Comparison of ENCODE assay signal across 14 cellular contexts in the genomic region with DNA sequence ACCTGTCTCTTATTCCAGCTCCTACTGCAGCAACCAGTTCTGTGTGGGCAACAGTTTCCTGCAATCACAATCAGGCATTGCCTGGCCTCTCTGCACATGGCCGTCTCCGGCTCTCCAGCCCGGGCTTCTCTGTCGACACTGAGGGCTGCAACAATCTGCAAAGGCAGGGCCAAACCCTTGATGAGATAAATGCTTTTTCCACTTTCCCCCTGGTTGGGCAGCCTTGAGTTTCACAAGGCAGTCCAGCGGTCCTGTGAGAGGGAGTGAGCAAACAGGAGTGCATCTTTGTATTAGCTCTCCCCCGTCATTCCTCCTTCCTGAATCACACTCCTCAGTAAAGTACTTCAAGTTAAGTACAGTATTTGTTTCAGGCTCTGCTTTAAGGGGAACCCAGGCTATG. TPM values are rescaled to one million over a fixed set of nuclear protein-coding genes. Genes with fewer than 3 reads are reported as not detected.
DNase-seq lines count a peak whose midpoint lies in the region; ATAC-seq, FAIRE-seq and TF ChIP-seq lines count a peak whose summit lies in the region.
"Had no signal": no experiment of that assay in that cellular context is flagged by ENCODE, and none has a peak within 500 bp of the region (broad histone marks: within the 10 kb centered on the region; RNA-seq: fewer than 3 reads in every experiment).

No MANE protein-coding gene starts in this region.

- H3K27ac Mint-ChIP-seq in activated CD4-positive, alpha-beta T cell treated with anti-CD3 and anti-CD28 coated beads, Interleukin-2, amount 10 ng/mL, durations not matched to agents 7 days and 5 days: no peak overlapping the region
- H3K27ac Mint-ChIP-seq: activated T-helper 1 cell treated with anti-CD3 and anti-CD28 coated beads, Interleukin-12 subunit alpha, Interleukin-12 subunit beta, Interleukin-2, Interleukin-4 antibody, amounts not matched to agents 30 ng/mL and 10 ng/mL and 1 ng/mL, durations not matched to agents 14 hours and 24 hours and 36 hours; CD4-positive, CD25-positive, alpha-beta regulatory T cell had no signal

- TF ChIP-seq CTCF in HFF-Myc (IDR thresholded peaks at IDR 0.05; ENCODE audit: low read depth, low read length, missing control alignments) (no peak), K562 (IDR thresholded peaks at IDR 0.05 in 2 of 3, conservative IDR thresholded peaks at IDR 0.05 in 1 of 3; ENCODE audit: insufficient read depth in 2 of 3, low read depth in 1 of 3, low read length in 3 of 3) (no peak), lower lobe of right lung (IDR thresholded peaks at IDR 0.05) (no peak)

- intact Hi-C loops in K562 (cut with micrococcal nuclease): no loop called here
- intact Hi-C loops in lower lobe of right lung (cut with DNase I): no loop called here

- H3K36me3 ChIP-seq in ACC112 (ENCODE audit: insufficient read depth, low read length) (no peaks in the 10 kb centered on the region), K562 (ENCODE audit: control insufficient read depth, insufficient read depth, low read length) (no peaks in the 10 kb centered on the region), lower lobe of right lung (no peaks in the 10 kb centered on the region), HAP-1 (replicated peaks) (no peaks in the 10 kb centered on the region)

- no peaks in the 10 kb centered on the region for H3K9me1 ChIP-seq in K562 (ENCODE audit: control insufficient read depth, insufficient read depth, low read length)

- H4K20me1 ChIP-seq in K562 (replicated peaks; ENCODE audit: control insufficient read depth, insufficient read depth, low read length): no peaks in the 10 kb centered on the region

- FAIRE-seq in K562 (lab: Jason Lieb, UNC): no peak
- FAIRE-seq: GM12878, TTC549 had no signal

- POLR2A ChIA-PET in K562 (lab: Yijun Ruan, JAX): interaction anchor here (0.7 kb wide), 2 partner anchors 25 to 119 kb away, joined by 3 read pairs; no protein-coding TSS in a partner anchor
- POLR2A ChIA-PET in activated CD4-positive, alpha-beta T cell treated with anti-CD3 and anti-CD28 coated beads, Interleukin-2, amount 10 ng/mL, durations not matched to agents 7 days and 5 days (lab: Charles Lee): no interaction called here

- TF ChIP-seq POLR2A in K562 (conservative IDR thresholded peaks at IDR 0.05): no peak

- no peak for TF ChIP-seq RAD21 in K562 (CRISPR knock-in tag; conservative IDR thresholded peaks at IDR 0.05 in 1 of 2, IDR thresholded peaks at IDR 0.05 in 1 of 2)

- H3K79me2 ChIP-seq in ACC112 (ENCODE audit: control insufficient read depth, insufficient read depth, low read length, unreplicated experiment): no peaks in the 10 kb centered on the region
- H3K79me2 ChIP-seq in K562 (ENCODE audit: control insufficient read depth, insufficient read depth, low read length): no peaks in the 10 kb centered on the region

- H3K4me3 Mint-ChIP-seq in activated CD4-positive, alpha-beta T cell treated with anti-CD3 and anti-CD28 coated beads, Interleukin-2, amount 10 ng/mL, durations not matched to agents 7 days and 5 days: no peak overlapping the region
- H3K4me3 Mint-ChIP-seq: activated T-helper 1 cell treated with anti-CD3 and anti-CD28 coated beads, Interleukin-12 subunit alpha, Interleukin-12 subunit beta, Interleukin-2, Interleukin-4 antibody, amounts not matched to agents 30 ng/mL and 10 ng/mL and 1 ng/mL, durations not matched to agents 14 hours and 24 hours and 36 hours; CD4-positive, CD25-positive, alpha-beta regulatory T cell had no signal

- H3K36me3 Mint-ChIP-seq in activated CD4-positive, alpha-beta T cell treated with anti-CD3 and anti-CD28 coated beads, Interleukin-2, amount 10 ng/mL, durations not matched to agents 7 days and 5 days (ENCODE audit: low read depth): no peaks in the 10 kb centered on the region
- H3K36me3 Mint-ChIP-seq: CD4-positive, CD25-positive, alpha-beta regulatory T cell had no signal

- H3K9me3 Mint-ChIP-seq in activated CD4-positive, alpha-beta T cell treated with anti-CD3 and anti-CD28 coated beads, Interleukin-2, amount 10 ng/mL, durations not matched to agents 7 days and 5 days: no peaks in the 10 kb centered on the region
- H3K9me3 Mint-ChIP-seq: activated T-helper 1 cell treated with anti-CD3 and anti-CD28 coated beads, Interleukin-12 subunit alpha, Interleukin-12 subunit beta, Interleukin-2, Interleukin-4 antibody, amounts not matched to agents 30 ng/mL and 10 ng/mL and 1 ng/mL, durations not matched to agents 14 hours and 24 hours and 36 hours had no signal

- no peaks in the 10 kb centered on the region for H3K4me1 Mint-ChIP-seq in activated CD4-positive, alpha-beta T cell treated with anti-CD3 and anti-CD28 coated beads, Interleukin-2, amount 10 ng/mL, durations not matched to agents 7 days and 5 days
- H3K4me1 Mint-ChIP-seq: CD4-positive, CD25-positive, alpha-beta regulatory T cell had no signal

- no peak for TF ChIP-seq EP300 in K562 (IDR thresholded peaks at IDR 0.05; ENCODE audit: low read length)

- H3K27ac ChIP-seq in ACC112 (ENCODE audit: low read depth, low read length) (no peak overlapping the region), K562 (ENCODE audit: extremely low read depth, low read depth, low read length) (no peak overlapping the region), lower lobe of right lung (no peak overlapping the region)

- no TSS peak for BruUV-seq in K562 (replicated peaks; lab: Mats Ljungman, UMichigan)

- no peaks in the 10 kb centered on the region for H3K27me3 ChIP-seq in ACC112 (ENCODE audit: insufficient read depth, low read length)
- peaks cover 0 to 4% of the 10 kb centered on the region in 2 experiments; a peak in 2 of 5 replicates for H3K27me3 ChIP-seq in K562 (ENCODE audit: control insufficient read depth in 2 of 2, insufficient read depth in 2 of 2, low read length in 2 of 2)
- H3K27me3 ChIP-seq in lower lobe of right lung (ENCODE audit: low read depth): no peaks in the 10 kb centered on the region
- no peaks in the 10 kb centered on the region for H3K27me3 ChIP-seq in HAP-1 (ENCODE audit: low read depth)

- ATAC-seq in K562 (peak; percentile 69), lower lobe of right lung (peak; percentile 69 to 93), GM21576 (IDR thresholded peaks at IDR 0.05; ENCODE audit: unreplicated experiment) (no peak)
- ATAC-seq: GM12878 had no signal

- H3K4me2 ChIP-seq in K562 (ENCODE audit: insufficient read depth, low read length): peak overlapping the region; percentile 32; the same call in 1 of the 2 replicates

- H3K4me1 ChIP-seq in ACC112 (ENCODE audit: control insufficient read depth, insufficient read depth, low read length, unreplicated experiment) (peaks cover 12% of the 10 kb centered on the region), K562 (replicated peaks in 1 of 2; ENCODE audit: control insufficient read depth in 2 of 2, insufficient read depth in 2 of 2, low read length in 2 of 2) (peaks cover 3 to 4% of the 10 kb centered on the region in 2 experiments; a peak in 2 of 5 replicates), lower lobe of right lung (no peaks in the 10 kb centered on the region), HAP-1 (peaks cover 6% of the 10 kb centered on the region; the same call in 1 of the 2 replicates)

- no peaks in the 10 kb centered on the region for H3K9me3 ChIP-seq in K562 (replicated peaks; ENCODE audit: control insufficient read depth, insufficient read depth, low read depth, low read length)
- no peaks in the 10 kb centered on the region for H3K9me3 ChIP-seq in lower lobe of right lung
- no peaks in the 10 kb centered on the region for H3K9me3 ChIP-seq in HAP-1

- H3K9ac ChIP-seq in K562 (ENCODE audit: insufficient read depth in 1 of 2, low read depth in 2 of 2, low read length in 2 of 2): 0 out of 4 replicates have a peak overlapping the region, but pooled peaks of 1 of the 2 experiments have one; percentile 31

- DNase-seq in HFF-Myc (ENCODE audit: extremely low read depth, low read depth) (peak; percentile 4), K562 (ENCODE audit: extremely low read depth in 1 of 4, low spot score in 3 of 4) (peak in 1 of 4 experiments; percentile 20), lower lobe of right lung (no peak), DMS53 (lab: John Stamatoyannopoulos, UW) (no peak), HAP-1 (ENCODE audit: low spot score in 2 of 2) (no peak)
- DNase-seq in activated CD4-positive, alpha-beta T cell treated with anti-CD3 and anti-CD28 coated beads, Interleukin-2, amount 10 ng/mL, durations not matched to agents 7 days and 5 days: no peak
- DNase-seq: CD4-positive, CD25-positive, alpha-beta regulatory T cell; dermis blood vessel endothelial cell; retina had no signal

- H3K27me3 Mint-ChIP-seq in activated CD4-positive, alpha-beta T cell treated with anti-CD3 and anti-CD28 coated beads, Interleukin-2, amount 10 ng/mL, durations not matched to agents 7 days and 5 days: peaks cover 17% of the 10 kb centered on the region

- WGBS in K562 (ENCODE audit: insufficient coverage, low coverage, missing lambda C conversion rate): 0% methylated on average over 5 of the region's 6 CpGs

- H3K4me3 ChIP-seq in ACC112 (ENCODE audit: low read depth, low read length): 0 out of 2 replicates have a peak overlapping the region, but pooled peaks have one; percentile 8
- no peak overlapping the region for H3K4me3 ChIP-seq in HFF-Myc (replicated peaks; ENCODE audit: low read depth, low read length)
- no peak overlapping the region for H3K4me3 ChIP-seq in K562
- no peak overlapping the region for H3K4me3 ChIP-seq in lower lobe of right lung
- H3K4me3 ChIP-seq in HAP-1: no peak overlapping the region
- H3K4me3 ChIP-seq: GM12878 had no signal

- peak overlapping the region; percentile 70 for H2AFZ ChIP-seq in ACC112 (ENCODE audit: low read length, unreplicated experiment)
- H2AFZ ChIP-seq in K562 (ENCODE audit: low read depth, low read length): peak overlapping the region; percentile 19; the same call in 1 of the 2 replicates

- in situ Hi-C loops in K562 (cut with MboI) (no loop called here), HAP-1 (cut with MboI; ENCODE audit: low sequenced_read_pairs) (no loop called here)

- CTCF ChIA-PET in K562 (lab: Yijun Ruan, JAX; ENCODE audit: low intra/inter-chr PET ratio): no interaction called here
- CTCF ChIA-PET in activated CD4-positive, alpha-beta T cell treated with anti-CD3 and anti-CD28 coated beads, Interleukin-2, amount 10 ng/mL, durations not matched to agents 7 days and 5 days (lab: Charles Lee): interaction anchor here (1.0 kb wide), 2 partner anchors 11 to 20 kb away, joined by 3 to 4 read pairs; no protein-coding TSS in a partner anchor

RNA-seq across cellular contexts. Expression of gene VWA8, which starts 40.7 kb away (rescaled TPM):
- total RNA-seq in K562 (2011; cell fraction: chromatin; rRNA removed; ENCODE audit: low replicate concordance): 51.5 and 98.5 TPM in 2 replicates
- total RNA-seq in K562 (2011; cell fraction: nucleolus; rRNA removed): 19.5 and 33.3 TPM in 2 replicates
- total RNA-seq in K562 (2011; cell fraction: nucleoplasm; rRNA removed): 28.0 and 37.8 TPM in 2 replicates
- total RNA-seq in K562 (2014; rRNA removed) (12.6 and 13.3 TPM in 2 replicates), K562 (2014; rRNA removed; fragmentation: Illumina TruSeq; extraction: Trizol) (18.1 and 18.5 TPM in 2 replicates), K562 (2015; rRNA removed; fragmentation: Illumina TruSeq; extraction: Trizol) (13.5 and 15.8 TPM in 2 replicates), K562 (2021) (17.3 and 21.5 TPM in 2 replicates), lower lobe of right lung (18.2 TPM)
- polyA plus RNA-seq in K562 (2011; rRNA removed) (12.4 and 13.2 TPM in 2 replicates), K562 (2014; fragmentation: Illumina TruSeq; extraction: Trizol) (10.2 and 13.7 TPM in 2 replicates), K562 (2014; fragmentation: Nextera tagmentation; extraction: Ambion mirVana) (1 to 10 TPM; 2.1 to 2.5 TPM), K562 (2014; rRNA removed) (7.9 and 9.1 TPM in 2 replicates)
- polyA plus RNA-seq in K562 (2011; cell fraction: cytosol; rRNA removed): 3.6 and 6.2 TPM in 2 replicates
- 15.2 and 18.6 TPM in 2 replicates for polyA plus RNA-seq in K562 (2011; cell fraction: nucleus; rRNA removed)
- 10.8 and 11.4 TPM in 2 replicates for polyA plus RNA-seq in K562 (2012)
- 47.7 and 54.5 TPM in 2 replicates for polyA minus RNA-seq in K562 (2011; rRNA and poly(A)+ RNA removed)
- polyA minus RNA-seq in K562 (2011; cell fraction: cytosol; rRNA and poly(A)+ RNA removed): 13.7 and 14.8 TPM in 2 replicates
- 51.6 and 66.0 TPM in 2 replicates for polyA minus RNA-seq in K562 (2011; cell fraction: nucleus; rRNA and poly(A)+ RNA removed)
- 10 to 100 TPM; 17.8 to 17.9 TPM for total RNA-seq in activated CD4-positive, alpha-beta T cell treated with anti-CD3 and anti-CD28 coated beads, Interleukin-2, amount 10 ng/mL, durations not matched to agents 7 days and 5 days

RNA-seq across cellular contexts. Expression of gene DGKH, which starts 46.9 kb away (rescaled TPM):
- total RNA-seq in K562 (2011; cell fraction: chromatin; rRNA removed; ENCODE audit: low replicate concordance): 12.5 and 31.3 TPM in 2 replicates
- 5.2 and 5.9 TPM in 2 replicates for total RNA-seq in K562 (2011; cell fraction: nucleolus; rRNA removed)
- total RNA-seq in K562 (2011; cell fraction: nucleoplasm; rRNA removed): 16.3 and 34.4 TPM in 2 replicates
- total RNA-seq in K562 (2014; rRNA removed): 2.0 TPM in 2 replicates
- 4.4 and 5.7 TPM in 2 replicates for total RNA-seq in K562 (2014; rRNA removed; fragmentation: Illumina TruSeq; extraction: Trizol)
- 3.3 and 3.5 TPM in 2 replicates for total RNA-seq in K562 (2015; rRNA removed; fragmentation: Illumina TruSeq; extraction: Trizol)
- 3.9 and 4.1 TPM in 2 replicates for total RNA-seq in K562 (2021)
- polyA plus RNA-seq in K562 (2011; rRNA removed): 2.7 and 3.1 TPM in 2 replicates
- polyA plus RNA-seq in K562 (2011; cell fraction: cytosol; rRNA removed): 0.76 and 1.4 TPM in 2 replicates
- polyA plus RNA-seq in K562 (2011; cell fraction: nucleus; rRNA removed): 3.7 and 4.1 TPM in 2 replicates
- 1.5 and 1.8 TPM in 2 replicates for polyA plus RNA-seq in K562 (2012)
- 2.5 and 3.6 TPM in 2 replicates for polyA plus RNA-seq in K562 (2014; fragmentation: Illumina TruSeq; extraction: Trizol)
- polyA plus RNA-seq in K562 (2014; fragmentation: Nextera tagmentation; extraction: Ambion mirVana): under 1 TPM; 0.38 to 0.77 TPM
- 1.5 and 1.6 TPM in 2 replicates for polyA plus RNA-seq in K562 (2014; rRNA removed)
- polyA minus RNA-seq in K562 (2011; rRNA and poly(A)+ RNA removed): 15.6 and 19.6 TPM in 2 replicates
- polyA minus RNA-seq in K562 (2011; cell fraction: cytosol; rRNA and poly(A)+ RNA removed): 3.5 and 3.6 TPM in 2 replicates
- 6.2 and 12.8 TPM in 2 replicates for polyA minus RNA-seq in K562 (2011; cell fraction: nucleus; rRNA and poly(A)+ RNA removed)
- total RNA-seq in lower lobe of right lung: 18.7 TPM
- 10 to 100 TPM; 17.3 to 18.2 TPM for total RNA-seq in activated CD4-positive, alpha-beta T cell treated with anti-CD3 and anti-CD28 coated beads, Interleukin-2, amount 10 ng/mL, durations not matched to agents 7 days and 5 days
